ENCODE assay signal across 17 cellular contexts in genomic region chr1:203596673-203597072, GRCh38. TPM values are rescaled to one million over a fixed set of nuclear protein-coding genes. Genes with fewer than 3 reads are reported as not detected.
DNase-seq lines count a peak whose midpoint lies in the region; ATAC-seq and TF ChIP-seq lines count a peak whose summit lies in the region.
"Had no signal": no experiment of that assay in that cellular context is flagged by ENCODE, and none has a peak within 500 bp of the region (broad histone marks: within the 10 kb centered on the region; RNA-seq: fewer than 3 reads in every experiment).

No MANE protein-coding gene starts in this region.

- peak overlapping the region; percentile 29 to 97 for H3K27ac Mint-ChIP-seq in natural killer cell treated with Interleukin-12 subunit alpha and Interleukin-12 subunit beta and Interleukin-15 and Interleukin-18, amount 100 ng/mL, for 72 hours
- no peak overlapping the region for H3K27ac Mint-ChIP-seq in natural killer cell
- H3K27ac Mint-ChIP-seq in neural progenitor cell, result peak overlapping the region; percentile 11
- H3K27ac Mint-ChIP-seq: HFFc6 had no signal

- peaks cover 64% of the 10 kb centered on the region for H3K4me1 ChIP-seq in cardiac muscle cell (ENCODE audit: low read depth)
- H3K4me1 ChIP-seq in neural progenitor cell, result peaks cover 36% of the 10 kb centered on the region
- H3K4me1 ChIP-seq in BE2C, result peaks cover 3% of the 10 kb centered on the region; the same call in 1 of the 2 replicates
- H3K4me1 ChIP-seq: Caco-2 had no signal

- TF ChIP-seq CTCF in cardiac muscle cell (IDR thresholded peaks at IDR 0.05; ENCODE audit: low read depth, low read length) (no peak), natural killer cell (IDR thresholded peaks at IDR 0.05) (no peak), neural progenitor cell (IDR thresholded peaks at IDR 0.05) (no peak), BE2C (IDR thresholded peaks at IDR 0.05; ENCODE audit: low read depth, low read length) (no peak)

- H3K9me3 Mint-ChIP-seq in natural killer cell treated with Interleukin-12 subunit alpha and Interleukin-12 subunit beta and Interleukin-15 and Interleukin-18, amount 100 ng/mL, for 72 hours, result peaks cover 3% of the 10 kb centered on the region
- H3K9me3 Mint-ChIP-seq in natural killer cell, result no peaks in the 10 kb centered on the region
- H3K9me3 Mint-ChIP-seq in neural progenitor cell, result no peaks in the 10 kb centered on the region
- H3K9me3 Mint-ChIP-seq: CD8-positive, alpha-beta memory T cell; HFFc6 had no signal

- H3K4me3 Mint-ChIP-seq in natural killer cell treated with Interleukin-12 subunit alpha and Interleukin-12 subunit beta and Interleukin-15 and Interleukin-18, amount 100 ng/mL, for 72 hours, result no peak overlapping the region
- no peak overlapping the region for H3K4me3 Mint-ChIP-seq in natural killer cell
- no peak overlapping the region for H3K4me3 Mint-ChIP-seq in neural progenitor cell
- H3K4me3 Mint-ChIP-seq: CD8-positive, alpha-beta memory T cell; HFFc6 had no signal

- no peaks in the 10 kb centered on the region for H3K79me2 ChIP-seq in neural progenitor cell (ENCODE audit: low read depth)

- no peak overlapping the region for H3K4me2 ChIP-seq in neural progenitor cell

- intact Hi-C loops in Right ventricle myocardium inferior (cut with DNase I), result loop anchor here (1.0 kb wide), 1 partner anchor 38 kb away; no protein-coding TSS in a partner anchor
- intact Hi-C loops in natural killer cell (cut with micrococcal nuclease), result no loop called here

- no peaks in the 10 kb centered on the region for H3K36me3 Mint-ChIP-seq in natural killer cell treated with Interleukin-12 subunit alpha and Interleukin-12 subunit beta and Interleukin-15 and Interleukin-18, amount 100 ng/mL, for 72 hours
- H3K36me3 Mint-ChIP-seq in natural killer cell (no peaks in the 10 kb centered on the region), neural progenitor cell (no peaks in the 10 kb centered on the region)

- H3K27me3 Mint-ChIP-seq in natural killer cell treated with Interleukin-12 subunit alpha and Interleukin-12 subunit beta and Interleukin-15 and Interleukin-18, amount 100 ng/mL, for 72 hours, result no peaks in the 10 kb centered on the region
- peaks cover 0 to 8% of the 10 kb centered on the region in 2 donors for H3K27me3 Mint-ChIP-seq in natural killer cell (ENCODE audit: low read depth in 2 of 2)
- H3K27me3 Mint-ChIP-seq in neural progenitor cell (ENCODE audit: insufficient read depth, low read depth), result peaks cover 10% of the 10 kb centered on the region

- peaks cover 13% of the 10 kb centered on the region for H3F3A ChIP-seq in neural progenitor cell (ENCODE audit: low read depth)

- H4K20me1 ChIP-seq in neural progenitor cell (ENCODE audit: low read depth), result no peaks in the 10 kb centered on the region
- H4K20me1 ChIP-seq: BLaER1 had no signal

- DNase-seq in cardiac muscle cell (ENCODE audit: low read depth in 1 of 2, low spot score in 1 of 2) (no peak), Right ventricle myocardium inferior (ENCODE audit: missing footprints) (no peak), natural killer cell (no peak), neural progenitor cell (ENCODE audit: low spot score) (no peak), BE2C (no peak), germinal center (ENCODE audit: low spot score) (no peak)
- no peak for DNase-seq in natural killer cell treated with Interleukin-12 subunit alpha and Interleukin-12 subunit beta and Interleukin-15 and Interleukin-18, amount 100 ng/mL, for 72 hours (ENCODE audit: low spot score)
- DNase-seq: Caco-2; CD8-positive, alpha-beta memory T cell; DND-41; GDM1; HCEC 1CT; HFFc6 had no signal

- peaks cover 37 to 66% of the 10 kb centered on the region in 2 donors for H3K4me1 Mint-ChIP-seq in natural killer cell treated with Interleukin-12 subunit alpha and Interleukin-12 subunit beta and Interleukin-15 and Interleukin-18, amount 100 ng/mL, for 72 hours (ENCODE audit: low read depth in 2 of 2)
- H3K4me1 Mint-ChIP-seq in natural killer cell (peaks cover 0 to 13% of the 10 kb centered on the region in 2 donors), neural progenitor cell (peaks cover 69% of the 10 kb centered on the region)

- ATAC-seq in Right ventricle myocardium inferior, result no peak
- ATAC-seq in natural killer cell treated with Interleukin-12 subunit alpha and Interleukin-12 subunit beta and Interleukin-15 and Interleukin-18, amount 100 ng/mL, for 72 hours, result no peak
- ATAC-seq in natural killer cell, result no peak
- ATAC-seq in GM19035 (IDR thresholded peaks at IDR 0.05; ENCODE audit: unreplicated experiment), result no peak

- H3K9ac ChIP-seq in neural progenitor cell, result no peak overlapping the region
- H3K9ac ChIP-seq: BLaER1 had no signal

- no peaks in the 10 kb centered on the region for H3K36me3 ChIP-seq in cardiac muscle cell
- H3K36me3 ChIP-seq in neural progenitor cell, result no peaks in the 10 kb centered on the region
- H3K36me3 ChIP-seq in BE2C, result no peaks in the 10 kb centered on the region
- H3K36me3 ChIP-seq: BLaER1 had no signal

- H3K27ac ChIP-seq in cardiac muscle cell, result peak overlapping the region; percentile 79
- H3K27ac ChIP-seq in neural progenitor cell, result no peak overlapping the region
- H3K27ac ChIP-seq: 22Rv1, BLaER1, HL-60 had no signal

- H3K9me3 ChIP-seq in cardiac muscle cell (ENCODE audit: low read depth) (no peaks in the 10 kb centered on the region), neural progenitor cell (ENCODE audit: low read depth) (no peaks in the 10 kb centered on the region), BE2C (no peaks in the 10 kb centered on the region)
- H3K9me3 ChIP-seq: BLaER1, Caco-2 had no signal

- H3K27me3 ChIP-seq in cardiac muscle cell, result no peaks in the 10 kb centered on the region
- H3K27me3 ChIP-seq in neural progenitor cell, result no peaks in the 10 kb centered on the region
- no peaks in the 10 kb centered on the region for H3K27me3 ChIP-seq in BE2C
- H3K27me3 ChIP-seq: BLaER1 had no signal

- no peak overlapping the region for H2AFZ ChIP-seq in neural progenitor cell (replicated peaks)

- H3K4me3 ChIP-seq in cardiac muscle cell (no peak overlapping the region), neural progenitor cell (no peak overlapping the region), BE2C (ENCODE audit: low read depth, low read length) (no peak overlapping the region)
- H3K4me3 ChIP-seq: BLaER1 had no signal

RNA-seq across cellular contexts. Expression of gene ATP2B4, which starts 30.0 kb away (rescaled TPM):
- total RNA-seq in cardiac muscle cell (91.9 and 107 TPM in 2 replicates), Right ventricle myocardium inferior (87.1 TPM), natural killer cell (100 to 1,000 TPM; 175 to 235 (median 196) TPM), neural progenitor cell (ENCODE audit: low replicate concordance) (39.6 and 39.8 TPM in 2 replicates)
- 64.5 and 67.5 TPM in 2 replicates for polyA plus RNA-seq in cardiac muscle cell
- 100 to 1,000 TPM; 158 to 191 TPM for total RNA-seq in natural killer cell treated with Interleukin-12 subunit alpha and Interleukin-12 subunit beta and Interleukin-15 and Interleukin-18, amount 100 ng/mL, for 72 hours
- polyA plus RNA-seq in BE2C (2012; ENCODE audit: insufficient read depth, insufficient read length, low read depth), result 2.6 TPM

Comparison
In these comparisons a context has a peak if more than half of its experiments do, and no peak if none do; other contexts are left out.
1. H3K27ac Mint-ChIP-seq: peak in natural killer cell treated with Interleukin-12 subunit alpha and Interleukin-12 subunit beta and Interleukin-15 and Interleukin-18, amount 100 ng/mL, for 72 hours (2 of 2) and neural progenitor cell (single experiment); none in natural killer cell (0 of 2).